In the genomic region with DNA sequence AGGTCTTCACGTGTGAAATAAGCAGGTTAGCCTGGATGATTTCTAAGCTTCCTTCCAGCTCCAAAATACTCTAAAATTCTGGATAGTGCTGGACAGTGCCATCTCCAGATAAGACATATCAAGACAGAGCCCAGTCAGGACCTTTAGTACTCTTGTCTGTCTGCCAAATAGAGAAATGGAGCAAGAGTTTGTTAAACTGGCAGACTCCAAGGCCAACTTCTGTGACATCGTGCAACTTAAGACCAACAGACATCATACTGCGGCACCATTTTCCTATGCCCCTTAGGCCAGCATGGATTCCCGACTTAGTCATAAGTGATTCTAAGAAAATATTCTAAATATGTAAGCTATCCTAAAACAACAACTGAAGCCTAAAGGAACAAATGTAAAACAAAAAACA, we compare ENCODE assay signal across 1 cellular context.
TF ChIP-seq lines count a peak whose summit lies in the region.

No MANE protein-coding gene starts in this region.

TF ChIP-seq in H1, 55 proteins besides CTCF, POLR2A, EP300 and RAD21:
- no peak for TF ChIP-seq TAF1 (IDR thresholded peaks at IDR 0.05; ENCODE audit: low read depth, low read length)
- no peak for TF ChIP-seq NANOG (IDR thresholded peaks at IDR 0.05; ENCODE audit: insufficient read depth, low read depth, low read length, poor library complexity, severe bottlenecking)
- no peak for TF ChIP-seq HDAC6 (IDR thresholded peaks at IDR 0.05; ENCODE audit: low read depth, low read length)
- TF ChIP-seq KDM5A (IDR thresholded peaks at IDR 0.05; ENCODE audit: low read length) = no peak
- no peak for TF ChIP-seq SUZ12 (IDR thresholded peaks at IDR 0.05; ENCODE audit: low read length)
- no peak for TF ChIP-seq NRF1 (IDR thresholded peaks at IDR 0.05; ENCODE audit: low read depth, low read length)
- TF ChIP-seq POU5F1 (IDR thresholded peaks at IDR 0.05; ENCODE audit: low read depth, low read length) = no peak
- no peak for TF ChIP-seq JUND (IDR thresholded peaks at IDR 0.05; ENCODE audit: low read length)
- TF ChIP-seq, protein P1, sequence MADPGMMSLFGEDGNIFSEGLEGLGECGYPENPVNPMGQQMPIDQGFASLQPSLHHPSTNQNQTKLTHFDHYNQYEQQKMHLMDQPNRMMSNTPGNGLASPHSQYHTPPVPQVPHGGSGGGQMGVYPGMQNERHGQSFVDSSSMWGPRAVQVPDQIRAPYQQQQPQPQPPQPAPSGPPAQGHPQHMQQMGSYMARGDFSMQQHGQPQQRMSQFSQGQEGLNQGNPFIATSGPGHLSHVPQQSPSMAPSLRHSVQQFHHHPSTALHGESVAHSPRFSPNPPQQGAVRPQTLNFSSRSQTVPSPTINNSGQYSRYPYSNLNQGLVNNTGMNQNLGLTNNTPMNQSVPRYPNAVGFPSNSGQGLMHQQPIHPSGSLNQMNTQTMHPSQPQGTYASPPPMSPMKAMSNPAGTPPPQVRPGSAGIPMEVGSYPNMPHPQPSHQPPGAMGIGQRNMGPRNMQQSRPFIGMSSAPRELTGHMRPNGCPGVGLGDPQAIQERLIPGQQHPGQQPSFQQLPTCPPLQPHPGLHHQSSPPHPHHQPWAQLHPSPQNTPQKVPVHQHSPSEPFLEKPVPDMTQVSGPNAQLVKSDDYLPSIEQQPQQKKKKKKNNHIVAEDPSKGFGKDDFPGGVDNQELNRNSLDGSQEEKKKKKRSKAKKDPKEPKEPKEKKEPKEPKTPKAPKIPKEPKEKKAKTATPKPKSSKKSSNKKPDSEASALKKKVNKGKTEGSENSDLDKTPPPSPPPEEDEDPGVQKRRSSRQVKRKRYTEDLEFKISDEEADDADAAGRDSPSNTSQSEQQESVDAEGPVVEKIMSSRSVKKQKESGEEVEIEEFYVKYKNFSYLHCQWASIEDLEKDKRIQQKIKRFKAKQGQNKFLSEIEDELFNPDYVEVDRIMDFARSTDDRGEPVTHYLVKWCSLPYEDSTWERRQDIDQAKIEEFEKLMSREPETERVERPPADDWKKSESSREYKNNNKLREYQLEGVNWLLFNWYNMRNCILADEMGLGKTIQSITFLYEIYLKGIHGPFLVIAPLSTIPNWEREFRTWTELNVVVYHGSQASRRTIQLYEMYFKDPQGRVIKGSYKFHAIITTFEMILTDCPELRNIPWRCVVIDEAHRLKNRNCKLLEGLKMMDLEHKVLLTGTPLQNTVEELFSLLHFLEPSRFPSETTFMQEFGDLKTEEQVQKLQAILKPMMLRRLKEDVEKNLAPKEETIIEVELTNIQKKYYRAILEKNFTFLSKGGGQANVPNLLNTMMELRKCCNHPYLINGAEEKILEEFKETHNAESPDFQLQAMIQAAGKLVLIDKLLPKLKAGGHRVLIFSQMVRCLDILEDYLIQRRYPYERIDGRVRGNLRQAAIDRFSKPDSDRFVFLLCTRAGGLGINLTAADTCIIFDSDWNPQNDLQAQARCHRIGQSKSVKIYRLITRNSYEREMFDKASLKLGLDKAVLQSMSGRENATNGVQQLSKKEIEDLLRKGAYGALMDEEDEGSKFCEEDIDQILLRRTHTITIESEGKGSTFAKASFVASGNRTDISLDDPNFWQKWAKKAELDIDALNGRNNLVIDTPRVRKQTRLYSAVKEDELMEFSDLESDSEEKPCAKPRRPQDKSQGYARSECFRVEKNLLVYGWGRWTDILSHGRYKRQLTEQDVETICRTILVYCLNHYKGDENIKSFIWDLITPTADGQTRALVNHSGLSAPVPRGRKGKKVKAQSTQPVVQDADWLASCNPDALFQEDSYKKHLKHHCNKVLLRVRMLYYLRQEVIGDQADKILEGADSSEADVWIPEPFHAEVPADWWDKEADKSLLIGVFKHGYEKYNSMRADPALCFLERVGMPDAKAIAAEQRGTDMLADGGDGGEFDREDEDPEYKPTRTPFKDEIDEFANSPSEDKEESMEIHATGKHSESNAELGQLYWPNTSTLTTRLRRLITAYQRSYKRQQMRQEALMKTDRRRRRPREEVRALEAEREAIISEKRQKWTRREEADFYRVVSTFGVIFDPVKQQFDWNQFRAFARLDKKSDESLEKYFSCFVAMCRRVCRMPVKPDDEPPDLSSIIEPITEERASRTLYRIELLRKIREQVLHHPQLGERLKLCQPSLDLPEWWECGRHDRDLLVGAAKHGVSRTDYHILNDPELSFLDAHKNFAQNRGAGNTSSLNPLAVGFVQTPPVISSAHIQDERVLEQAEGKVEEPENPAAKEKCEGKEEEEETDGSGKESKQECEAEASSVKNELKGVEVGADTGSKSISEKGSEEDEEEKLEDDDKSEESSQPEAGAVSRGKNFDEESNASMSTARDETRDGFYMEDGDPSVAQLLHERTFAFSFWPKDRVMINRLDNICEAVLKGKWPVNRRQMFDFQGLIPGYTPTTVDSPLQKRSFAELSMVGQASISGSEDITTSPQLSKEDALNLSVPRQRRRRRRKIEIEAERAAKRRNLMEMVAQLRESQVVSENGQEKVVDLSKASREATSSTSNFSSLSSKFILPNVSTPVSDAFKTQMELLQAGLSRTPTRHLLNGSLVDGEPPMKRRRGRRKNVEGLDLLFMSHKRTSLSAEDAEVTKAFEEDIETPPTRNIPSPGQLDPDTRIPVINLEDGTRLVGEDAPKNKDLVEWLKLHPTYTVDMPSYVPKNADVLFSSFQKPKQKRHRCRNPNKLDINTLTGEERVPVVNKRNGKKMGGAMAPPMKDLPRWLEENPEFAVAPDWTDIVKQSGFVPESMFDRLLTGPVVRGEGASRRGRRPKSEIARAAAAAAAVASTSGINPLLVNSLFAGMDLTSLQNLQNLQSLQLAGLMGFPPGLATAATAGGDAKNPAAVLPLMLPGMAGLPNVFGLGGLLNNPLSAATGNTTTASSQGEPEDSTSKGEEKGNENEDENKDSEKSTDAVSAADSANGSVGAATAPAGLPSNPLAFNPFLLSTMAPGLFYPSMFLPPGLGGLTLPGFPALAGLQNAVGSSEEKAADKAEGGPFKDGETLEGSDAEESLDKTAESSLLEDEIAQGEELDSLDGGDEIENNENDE (IDR thresholded peaks at IDR 0.05; ENCODE audit: insufficient replicate concordance, low read length) = no peak
- TF ChIP-seq BRCA1 (IDR thresholded peaks at IDR 0.05; ENCODE audit: low read depth, low read length) = no peak
- no peak for TF ChIP-seq RFX5 (IDR thresholded peaks at IDR 0.05; ENCODE audit: borderline replicate concordance, low read depth, low read length)
- TF ChIP-seq FOSL1 (IDR thresholded peaks at IDR 0.05; ENCODE audit: insufficient read depth, low read depth, low read length) = no peak
- no peak for TF ChIP-seq SP1 (IDR thresholded peaks at IDR 0.05; ENCODE audit: low read depth, low read length)
- no peak for TF ChIP-seq PHF8 (conservative IDR thresholded peaks at IDR 0.05; ENCODE audit: low read depth, low read length)
- TF ChIP-seq KDM1A (IDR thresholded peaks at IDR 0.05; ENCODE audit: borderline replicate concordance, low read length) = no peak
